Comparison of ENCODE assay signal across 21 cellular contexts in genomic region chr17:37083461-37083860, GRCh38.
DNase-seq lines count a peak whose midpoint lies in the region; ATAC-seq, FAIRE-seq and TF ChIP-seq lines count a peak whose summit lies in the region.
"Had no signal": no experiment of that assay in that cellular context is flagged by ENCODE, and none has a peak within 500 bp of the region (broad histone marks: within the 10 kb centered on the region; RNA-seq: fewer than 3 reads in every experiment).

No MANE protein-coding gene starts in this region.

- H4K20me1 ChIP-seq in Loucy (ENCODE audit: insufficient read depth, low read length, poor library complexity, severe bottlenecking) (no peaks in the 10 kb centered on the region), H1 (replicated peaks in 1 of 2; ENCODE audit: control insufficient read depth in 1 of 2, insufficient read depth in 2 of 2, low read length in 2 of 2) (no peaks in the 10 kb centered on the region)

- no peak overlapping the region for H3K23ac ChIP-seq in H1 (ENCODE audit: insufficient read length)

- no peak overlapping the region for H4K5ac ChIP-seq in H1 (ENCODE audit: insufficient read length, low read depth, low read length)

- no peak overlapping the region; the same call in 1 of the 2 replicates for H2BK5ac ChIP-seq in H1 (ENCODE audit: low read depth, low read length)

- peaks cover 10% of the 10 kb centered on the region; the same call in 1 of the 2 replicates for H3K9me3 ChIP-seq in Loucy (ENCODE audit: insufficient read depth, low read depth, low read length)
- H3K9me3 ChIP-seq in H1 (ENCODE audit: insufficient read depth in 2 of 2, low read depth in 1 of 2, low read length in 1 of 2), result peaks cover 0 to 7% of the 10 kb centered on the region in 2 experiments; a peak in 1 of 4 replicates
- no peaks in the 10 kb centered on the region for H3K9me3 ChIP-seq in thyroid gland
- H3K9me3 ChIP-seq: SK-N-SH had no signal

- H2BK12ac ChIP-seq in H1 (ENCODE audit: low read depth, low read length), result 0 out of 2 replicates have a peak overlapping the region, but pooled peaks have one; percentile 90

- peak overlapping the region; percentile 3 for H3K4me2 ChIP-seq in Loucy (ENCODE audit: low read depth, low read length, poor library complexity, severe bottlenecking)
- H3K4me2 ChIP-seq in H1 (ENCODE audit: insufficient read depth in 1 of 2, low read depth in 2 of 2, low read length in 2 of 2), result no peak overlapping the region
- H3K4me2 ChIP-seq: KMS-11, SK-N-SH had no signal

- 0 out of 2 replicates have a peak overlapping the region, but pooled peaks have one; percentile 72 for H2BK15ac ChIP-seq in H1 (ENCODE audit: low read length)

- no peak overlapping the region for H3K14ac ChIP-seq in H1 (ENCODE audit: insufficient read length)

- H3K4me1 ChIP-seq in Loucy (ENCODE audit: insufficient read depth, low read length, poor library complexity, severe bottlenecking), result peaks cover 81% of the 10 kb centered on the region
- H3K4me1 ChIP-seq in H1 (replicated peaks in 1 of 4; ENCODE audit: control insufficient read depth in 3 of 4, insufficient read depth in 4 of 4, low read length in 3 of 4), result peaks cover 6 to 18% (median 14%) of the 10 kb centered on the region in 4 experiments
- no peaks in the 10 kb centered on the region for H3K4me1 ChIP-seq in thyroid gland

- peak overlapping the region; percentile 45 for H3K9ac ChIP-seq in Loucy (ENCODE audit: low read depth, low read length, poor library complexity, severe bottlenecking)
- H3K9ac ChIP-seq in H1 (replicated peaks in 1 of 4; ENCODE audit: extremely low read depth in 1 of 4, low read depth in 3 of 4, low read length in 3 of 4), result no peak overlapping the region
- H3K9ac ChIP-seq: KMS-11, SK-N-SH had no signal

- H4K91ac ChIP-seq in H1 (replicated peaks; ENCODE audit: insufficient read length, low read length), result no peak overlapping the region

- POLR2A ChIA-PET in H1 (lab: Charles Lee; ENCODE audit: partially characterized antibody), result interaction anchor here (0.9 to 2.8 kb wide), 6 partner anchors 15 to 42 kb away, joined by 3 to 12 read pairs (median 4); no protein-coding TSS in a partner anchor

- peaks cover 3% of the 10 kb centered on the region; the same call in 1 of the 2 replicates for H3F3A ChIP-seq in Loucy (ENCODE audit: low read depth)

- no peak for FAIRE-seq in H1 (lab: Jason Lieb, UNC)

- peaks cover 10% of the 10 kb centered on the region; the same call in 1 of the 2 replicates for H3K36me3 ChIP-seq in Loucy (ENCODE audit: insufficient read depth, low read length)
- H3K36me3 ChIP-seq in H1 (ENCODE audit: control insufficient read depth in 2 of 4, insufficient read depth in 4 of 4, low read length in 3 of 4), result peaks cover 6 to 37% (median 27%) of the 10 kb centered on the region in 4 experiments; a peak in 7 of 8 replicates
- peaks cover 0 to 6% of the 10 kb centered on the region in 2 donors for H3K36me3 ChIP-seq in thyroid gland

- H4K8ac ChIP-seq in H1 (ENCODE audit: extremely low read depth, insufficient read depth, low read length), result no peak overlapping the region

- H3K23me2 ChIP-seq in H1 (ENCODE audit: low read depth, low read length), result no peaks in the 10 kb centered on the region

- peak overlapping the region; percentile 99 for H2AK5ac ChIP-seq in H1 (ENCODE audit: low read depth, low read length)

- TF ChIP-seq POLR2A in H1 (IDR thresholded peaks at IDR 0.05; ENCODE audit: control extremely low read depth in 1 of 2, low read depth in 2 of 2, low read length in 2 of 2), result no peak
- no peak for TF ChIP-seq POLR2A in thyroid gland (IDR thresholded peaks at IDR 0.05)

- H3K79me1 ChIP-seq in H1 (ENCODE audit: low read depth, low read length), result no peaks in the 10 kb centered on the region

- no peak overlapping the region for H3K56ac ChIP-seq in H1 (replicated peaks; ENCODE audit: insufficient read length, low read depth, low read length)

- DNase-seq in DMS79 treated with DMSO at 0.1 percent for 48 hours (lab: John Stamatoyannopoulos, UW) (peak; percentile 8), DMS79 (lab: John Stamatoyannopoulos, UW) (no peak), H1 (ENCODE audit: low read depth in 1 of 2, low spot score in 2 of 2) (no peak), myocyte (ENCODE audit: low read depth) (peak; percentile 70), thyroid gland (no peak), SW480 (ENCODE audit: low spot score) (no peak)
- DNase-seq: AML-193, DMS 273 treated with DMSO at 0.1 percent for 48 hours, GDM1, GOT3, HFFc6, NCI-H1048, NCI-H1436, NCI-H1930, NCI-H524, SHP77, SK-N-SH had no signal

- H3K4me3 ChIP-seq in Loucy (ENCODE audit: low read length, poor library complexity, severe bottlenecking), result no peak overlapping the region
- no peak overlapping the region for H3K4me3 ChIP-seq in H1 (ENCODE audit: extremely low read depth in 1 of 4, insufficient read depth in 2 of 4, low read depth in 3 of 4, low read length in 4 of 4)
- no peak overlapping the region for H3K4me3 ChIP-seq in thyroid gland (replicated peaks in 1 of 3)

- no peak overlapping the region for H2AFZ ChIP-seq in Loucy (ENCODE audit: low read length)
- H2AFZ ChIP-seq in H1 (ENCODE audit: low read length), result no peak overlapping the region

- no peak overlapping the region for H2BK120ac ChIP-seq in H1 (replicated peaks; ENCODE audit: low read depth, low read length)

- no peak; a peak in 1 of 4 replicates for TF ChIP-seq RAD21 in H1 (IDR thresholded peaks at IDR 0.05 in 1 of 2, conservative IDR thresholded peaks at IDR 0.05 in 1 of 2; ENCODE audit: low read depth in 2 of 2, low read length in 2 of 2)

- no peak for ATAC-seq in HG03108 (IDR thresholded peaks at IDR 0.05; ENCODE audit: unreplicated experiment)

- H3K18ac ChIP-seq in H1 (ENCODE audit: extremely low read depth, low read length), result peak overlapping the region; percentile 90; the same call in 1 of the 2 replicates

- TF ChIP-seq CTCF in Loucy (conservative IDR thresholded peaks at IDR 0.05; ENCODE audit: low read length) (no peak), H1 (IDR thresholded peaks at IDR 0.05; ENCODE audit: control extremely low read depth in 1 of 3, insufficient read depth in 1 of 3, low read depth in 1 of 3, low read length in 3 of 3) (0 out of 4 replicates have a peak, but pooled peaks of 1 of the 3 experiments have one; percentile 2), thyroid gland (IDR thresholded peaks at IDR 0.05) (no peak)

- 0 out of 2 replicates have a peak overlapping the region, but pooled peaks have one; percentile 48 for H2BK20ac ChIP-seq in H1 (ENCODE audit: low read length)

- WGBS in H1 (ENCODE audit: extremely low coverage in 1 of 2, insufficient coverage in 1 of 2, insufficient read length in 1 of 2, insufficient replicate concordance in 2 of 2, low coverage in 1 of 2, low lambda C conversion rate in 2 of 2, missing lambda C conversion rate in 1 of 2), 2 experiments, result 78% methylated on average over 6 of the region's 6 CpGs; no CpG with 5 or more reads in 1 of the 2 experiments
- 73 to 83% methylated on average over 6 of the region's 6 CpGs for WGBS in thyroid gland, 2 donors

- no peaks in the 10 kb centered on the region for H3K27me3 ChIP-seq in Loucy (ENCODE audit: insufficient read depth, low read length, poor library complexity, severe bottlenecking)
- no peaks in the 10 kb centered on the region for H3K27me3 ChIP-seq in H1 (replicated peaks in 1 of 4; ENCODE audit: control insufficient read depth in 3 of 4, extremely low read depth in 1 of 4, insufficient read depth in 3 of 4, low read length in 3 of 4)
- no peaks in the 10 kb centered on the region for H3K27me3 ChIP-seq in thyroid gland

- intact Hi-C loops in thyroid gland (cut with DNase I), result no loop called here

- H3K4ac ChIP-seq in H1 (replicated peaks; ENCODE audit: insufficient read length, low read depth, low read length), result no peak overlapping the region

- no peaks in the 10 kb centered on the region for H3K79me2 ChIP-seq in Loucy (ENCODE audit: insufficient read depth, low read length)
- no peaks in the 10 kb centered on the region for H3K79me2 ChIP-seq in H1 (ENCODE audit: control insufficient read depth in 1 of 2, insufficient read depth in 2 of 2, low read length in 2 of 2)

- no peak for TF ChIP-seq EP300 in H1 (IDR thresholded peaks at IDR 0.05; ENCODE audit: borderline replicate concordance in 1 of 2, low read depth in 2 of 2, low read length in 2 of 2)

- CTCF ChIA-PET in H1 (lab: Charles Lee; ENCODE audit: partially characterized antibody), result interaction anchor here (0.9 to 2.5 kb wide), 5 partner anchors 24 to 458 kb away, joined by 3 to 7 read pairs (median 3); no protein-coding TSS in a partner anchor

- H3K9me2 ChIP-seq in Loucy (replicated peaks; ENCODE audit: low read depth, low read length), result no peaks in the 10 kb centered on the region
- H3K9me2 ChIP-seq: SK-N-SH had no signal

- no peak overlapping the region for H3K27ac ChIP-seq in H1 (ENCODE audit: low read depth, low read length)
- H3K27ac ChIP-seq in thyroid gland, result no peak overlapping the region
- H3K27ac ChIP-seq: 22Rv1, KMS-11 had no signal

TF ChIP-seq in H1, 55 proteins besides CTCF, POLR2A, EP300 and RAD21:
- TF ChIP-seq ATF3 (IDR thresholded peaks at IDR 0.05; ENCODE audit: insufficient read depth, low read depth, low read length) (no peak), SIRT6 (IDR thresholded peaks at IDR 0.05; ENCODE audit: low read length) (no peak), ATF2 (IDR thresholded peaks at IDR 0.05; ENCODE audit: low read length) (no peak), HDAC6 (IDR thresholded peaks at IDR 0.05; ENCODE audit: low read depth, low read length) (no peak), CTBP2 (IDR thresholded peaks at IDR 0.05; ENCODE audit: borderline replicate concordance, insufficient read depth, insufficient read length, low read length) (no peak)
TF ChIP-seq in H1: peak in this region for 0.

Comparison
In these comparisons a context has a peak if more than half of its experiments do, and no peak if none do; other contexts are left out.
1. DNase-seq: peak in DMS79 treated with DMSO at 0.1 percent for 48 hours (single experiment) and myocyte (single experiment); none in DMS79 (single experiment), H1 (0 of 2), thyroid gland (0 of 2) and SW480 (single experiment).